In genomic region chr3:50592568-50592967, GRCh38 we compare ENCODE assay signal across 12 cellular contexts. TPM values are rescaled to one million over a fixed set of nuclear protein-coding genes. Genes with fewer than 3 reads are reported as not detected.
DNase-seq lines count a peak whose midpoint lies in the region; ATAC-seq and TF ChIP-seq lines count a peak whose summit lies in the region.
"Had no signal": no experiment of that assay in that cellular context is flagged by ENCODE, and none has a peak within 500 bp of the region (broad histone marks: within the 10 kb centered on the region; RNA-seq: fewer than 3 reads in every experiment).

No MANE protein-coding gene starts in this region.

- H3K36me3 ChIP-seq in neutrophil (no peaks in the 10 kb centered on the region), transverse colon (no peaks in the 10 kb centered on the region), vagina (no peaks in the 10 kb centered on the region)

- DNase-seq in GDM1 (lab: John Stamatoyannopoulos, UW) (peak; percentile 76), NOMO-1 treated with DMSO at 0.1 percent for 48 hours (lab: John Stamatoyannopoulos, UW; ENCODE audit: unreplicated experiment) (peak; percentile 74), transverse colon (no peak), vagina (ENCODE audit: extremely low spot score in 2 of 2) (no peak)
- DNase-seq: activated gamma-delta T cell, hypothalamus, NCI-H1694 treated with DMSO at 0.1 percent for 48 hours, SHP77 had no signal

- no peaks in the 10 kb centered on the region for H3K27me3 Mint-ChIP-seq in dendritic cell treated with granulocyte-macrophage colony-stimulating factor and Interleukin-4, amounts not matched to agents 40 ng/mL and 50 ng/mL, for 4 days

- peak overlapping the region; percentile 98 for H3K27ac Mint-ChIP-seq in dendritic cell treated with granulocyte-macrophage colony-stimulating factor and Interleukin-4, amounts not matched to agents 40 ng/mL and 50 ng/mL, for 4 days

- no peak for TF ChIP-seq CTCF in neutrophil (IDR thresholded peaks at IDR 0.05)
- no peak for TF ChIP-seq CTCF in transverse colon (IDR thresholded peaks at IDR 0.05)
- no peak for TF ChIP-seq CTCF in vagina (IDR thresholded peaks at IDR 0.05)

- peaks cover 85% of the 10 kb centered on the region for H3K4me1 Mint-ChIP-seq in dendritic cell treated with granulocyte-macrophage colony-stimulating factor and Interleukin-4, amounts not matched to agents 40 ng/mL and 50 ng/mL, for 4 days (ENCODE audit: low read depth)

- TF ChIP-seq POLR2A in transverse colon (IDR thresholded peaks at IDR 0.05) = no peak
- TF ChIP-seq POLR2A in vagina (IDR thresholded peaks at IDR 0.05) = no peak

- H3K4me3 ChIP-seq in neutrophil (ENCODE audit: low read depth in 1 of 2, low read length in 1 of 2) = peak overlapping the region; percentile 33 to 56
- no peak overlapping the region for H3K4me3 ChIP-seq in transverse colon
- H3K4me3 ChIP-seq in vagina = no peak overlapping the region

- in situ Hi-C loops in transverse colon (cut with MboI; ENCODE audit: low pct_ligation_motif_present in 1 of 4, low pct_unique_long_range_greater_than_20kb in 1 of 4, low sequenced_read_pairs in 3 of 4) = no loop called here

- ATAC-seq in GM18498 (IDR thresholded peaks at IDR 0.05; ENCODE audit: unreplicated experiment) (no peak), GM19395 (IDR thresholded peaks at IDR 0.05; ENCODE audit: unreplicated experiment) (no peak)

- H3K9me3 ChIP-seq in neutrophil = no peaks in the 10 kb centered on the region
- no peaks in the 10 kb centered on the region for H3K9me3 ChIP-seq in transverse colon
- no peaks in the 10 kb centered on the region for H3K9me3 ChIP-seq in vagina

- intact Hi-C loops in dendritic cell treated with granulocyte-macrophage colony-stimulating factor and Interleukin-4, amounts not matched to agents 40 ng/mL and 50 ng/mL, for 4 days (cut with micrococcal nuclease) = loop anchor here (1.0 kb wide), 1 partner anchor 9 kb away; no protein-coding TSS in a partner anchor
- intact Hi-C loops in transverse colon (cut with DNase I; ENCODE audit: low total_unique reads) = no loop called here
- intact Hi-C loops in vagina (cut with DNase I) = no loop called here

- H3K4me1 ChIP-seq in neutrophil (ENCODE audit: control insufficient read depth in 1 of 2, insufficient read depth in 1 of 2, low read depth in 1 of 2, low read length in 1 of 2) (peaks cover 34 to 40% of the 10 kb centered on the region in 2 experiments), transverse colon (peaks cover 5 to 18% (median 13%) of the 10 kb centered on the region in 4 donors), vagina (peaks cover 22% of the 10 kb centered on the region)

- 40 to 49% methylated on average over 1 to 5 of the region's 5 CpGs for WGBS in transverse colon (ENCODE audit: low coverage in 1 of 2), 2 donors

- H3K27ac ChIP-seq in neutrophil = peak overlapping the region; percentile 98
- no peak overlapping the region for H3K27ac ChIP-seq in transverse colon
- no peak overlapping the region for H3K27ac ChIP-seq in vagina

- H3K27me3 ChIP-seq in neutrophil (no peaks in the 10 kb centered on the region), transverse colon (no peaks in the 10 kb centered on the region), vagina (no peaks in the 10 kb centered on the region)

- TF ChIP-seq EP300 in transverse colon (IDR thresholded peaks at IDR 0.05; ENCODE audit: low read depth) = no peak

- peak overlapping the region; percentile 61 for H3K4me3 Mint-ChIP-seq in dendritic cell treated with granulocyte-macrophage colony-stimulating factor and Interleukin-4, amounts not matched to agents 40 ng/mL and 50 ng/mL, for 4 days

- H3K9me3 Mint-ChIP-seq in dendritic cell treated with granulocyte-macrophage colony-stimulating factor and Interleukin-4, amounts not matched to agents 40 ng/mL and 50 ng/mL, for 4 days = no peaks in the 10 kb centered on the region

- peaks cover 22% of the 10 kb centered on the region for H3K36me3 Mint-ChIP-seq in dendritic cell treated with granulocyte-macrophage colony-stimulating factor and Interleukin-4, amounts not matched to agents 40 ng/mL and 50 ng/mL, for 4 days (ENCODE audit: low read depth)

RNA-seq across cellular contexts. Expression of gene CISH, which starts 19.0 kb away (rescaled TPM):
- total RNA-seq in transverse colon (10 to 100 TPM in 2 of 4 donors, 1 to 10 TPM in 2; 3.0 to 15.9 (median 9.2) TPM), vagina (21.9 TPM)

RNA-seq across cellular contexts. Expression of gene HEMK1, which starts 23.2 kb away (rescaled TPM):
- total RNA-seq in transverse colon (10 to 100 TPM in 1 of 4 donors, 1 to 10 TPM in 3; 7.3 to 11.6 (median 7.9) TPM), vagina (3.4 TPM)

RNA-seq across cellular contexts. Expression of gene MAPKAPK3, which starts 24.4 kb away (rescaled TPM):
- total RNA-seq in transverse colon (10 to 100 TPM; 21.3 to 37.8 (median 26.9) TPM), vagina (38.1 TPM)

RNA-seq across cellular contexts. Expression of gene C3orf18, which starts 25.0 kb away (rescaled TPM):
- 10 to 100 TPM in 1 of 4 donors, 1 to 10 TPM in 3; 1.9 to 10.2 (median 4.3) TPM for total RNA-seq in transverse colon
- 10.8 TPM for total RNA-seq in vagina

Comparison
In these comparisons a context has a peak if more than half of its experiments do, and no peak if none do; other contexts are left out.
1. DNase-seq: peak in GDM1 (single experiment) and NOMO-1 treated with DMSO at 0.1 percent for 48 hours (single experiment); none in transverse colon (single experiment) and vagina (0 of 2).
2. H3K4me3 ChIP-seq: peak in neutrophil (2 of 2); none in transverse colon (0 of 4) and vagina (0 of 2).